ENCODE assay signal across 10 cellular contexts in the genomic region with DNA sequence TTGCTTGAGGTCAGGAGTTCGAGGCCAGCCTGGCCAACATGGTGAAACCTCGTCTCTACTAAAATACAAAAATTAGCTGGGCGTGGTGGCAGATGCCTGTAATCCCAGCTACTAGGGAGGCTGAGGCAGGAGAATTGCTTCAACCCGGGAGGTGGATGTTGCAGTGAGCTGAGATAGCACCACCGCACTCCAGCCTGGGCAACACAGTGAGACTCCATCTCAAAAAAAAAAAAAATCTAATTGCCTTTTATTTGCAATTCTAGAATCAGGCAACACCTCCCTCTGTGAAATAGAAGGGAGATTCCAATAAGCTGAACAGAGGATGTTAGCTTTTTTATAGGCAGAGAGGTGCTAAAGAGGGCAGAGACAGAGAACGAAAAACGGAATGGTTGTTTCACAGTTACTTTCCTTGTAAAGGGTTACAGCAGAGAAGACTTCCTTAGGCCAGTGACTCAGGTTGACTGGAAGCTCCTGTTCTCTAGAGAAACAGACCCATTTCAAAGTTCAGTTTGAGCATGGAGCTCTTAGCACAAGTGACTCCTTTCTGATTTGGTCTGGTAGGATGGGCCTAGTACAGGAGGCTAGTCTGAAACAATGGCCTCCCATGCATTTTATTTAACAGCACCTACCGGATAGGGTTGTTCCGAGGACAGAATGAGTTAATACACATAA. TPM values are rescaled to one million over a fixed set of nuclear protein-coding genes. Genes with fewer than 3 reads are reported as not detected.
A peak's percentile ranks its signal among the peaks of the same experiment; 100 is the strongest.
DNase-seq lines count a peak whose midpoint lies in the region; ATAC-seq, FAIRE-seq and TF ChIP-seq lines count a peak whose summit lies in the region.
"Not testable (repeated sequence)": the region's sequence is repeated elsewhere in the genome, so short reads cannot be mapped to it uniquely, and the experiment has no call there.
"Had no signal": no experiment of that assay in that cellular context is flagged by ENCODE, and none has a peak within 500 bp of the region (broad histone marks: within the 10 kb centered on the region; RNA-seq: fewer than 3 reads in every experiment).

No MANE protein-coding gene starts in this region.

- H3K9ac ChIP-seq in GM23248; IMR-90 (ENCODE audit: low read depth, low read length): not testable (repeated sequence)
- H3K9ac ChIP-seq in keratinocyte (ENCODE audit: control insufficient read depth, extremely low read depth, insufficient read depth, low read length): peak overlapping the region; percentile 51

- H3K4me1 Mint-ChIP-seq in MCF 10A (ENCODE audit: insufficient read depth, unreplicated experiment): peaks cover 13% of the 10 kb centered on the region

- H3K27ac ChIP-seq in GM23248; IMR-90 (ENCODE audit: insufficient read depth, low read length): not testable (repeated sequence)
- H3K27ac ChIP-seq in RWPE1 (peak overlapping the region; percentile 96), epithelial cell of prostate (peak overlapping the region; percentile 98), keratinocyte (ENCODE audit: control insufficient read depth, insufficient read depth, low read length) (peak overlapping the region; percentile 98), osteoblast (ENCODE audit: low read depth, low read length) (peak overlapping the region; percentile 96)

- dilution Hi-C loops in IMR-90 (cut with HindIII; ENCODE audit: low sequenced_read_pairs, unreplicated experiment); keratinocyte (cut with MboI; ENCODE audit: extremely low pct_ligation_motif_present, low sequenced_read_pairs): not testable (repeated sequence)

- H3K27me3 Mint-ChIP-seq in MCF 10A (ENCODE audit: insufficient read depth, unreplicated experiment): not testable (repeated sequence)

- H2AK5ac ChIP-seq in IMR-90 (ENCODE audit: low read depth, low read length): peak overlapping the region; percentile 67; the same call in 1 of the 2 replicates

- peaks cover 30% of the 10 kb centered on the region for H3K4me1 ChIP-seq in GM23248 (ENCODE audit: insufficient read depth)
- peaks cover 13% of the 10 kb centered on the region for H3K4me1 ChIP-seq in IMR-90 (ENCODE audit: control insufficient read depth, insufficient read depth, low read length)
- peaks cover 36% of the 10 kb centered on the region for H3K4me1 ChIP-seq in keratinocyte (ENCODE audit: control insufficient read depth, extremely low read depth, insufficient read depth, low read length)
- peaks cover 30% of the 10 kb centered on the region for H3K4me1 ChIP-seq in osteoblast (ENCODE audit: insufficient read depth, low read length)

- not testable (repeated sequence) for H2BK5ac ChIP-seq in IMR-90 (ENCODE audit: low read depth, low read length, poor library complexity, severe bottlenecking)

- not testable (repeated sequence) for TF ChIP-seq POLR2A in IMR-90 (IDR thresholded peaks at IDR 0.05; ENCODE audit: low read depth, low read length)

- DNase-seq in GM23248 (peak; percentile 55), IMR-90 (peak; percentile 31), MCF 10A (ENCODE audit: unreplicated experiment) (peak; percentile 33), osteoblast (ENCODE audit: insufficient read length, low spot score, missing footprints) (peak; percentile 86)
- not testable (repeated sequence) for DNase-seq in RWPE1 (ENCODE audit: low spot score); epithelial cell of prostate (ENCODE audit: low read depth, low spot score); keratinocyte (ENCODE audit: low read depth, low spot score)

- H3K14ac ChIP-seq in IMR-90 (replicated peaks; ENCODE audit: low read depth, low read length): 0 out of 2 replicates have a peak overlapping the region, but pooled peaks have one; percentile 8

- not testable (repeated sequence) for H3K27ac Mint-ChIP-seq in MCF 10A (ENCODE audit: low read depth, unreplicated experiment)

- not testable (repeated sequence) for H4K5ac ChIP-seq in IMR-90 (ENCODE audit: low read depth, low read length)

- H2BK120ac ChIP-seq in IMR-90 (ENCODE audit: low read depth, low read length): peak overlapping the region; percentile 86

- H3K9me3 ChIP-seq in GM23248 (ENCODE audit: low read depth); IMR-90 (ENCODE audit: control insufficient read depth, insufficient read depth, low read length); keratinocyte (ENCODE audit: control insufficient read depth, low read depth, low read length); osteoblast (ENCODE audit: low read depth, low read length): not testable (repeated sequence)

- not testable (repeated sequence) for H4K8ac ChIP-seq in IMR-90 (ENCODE audit: low read depth in 2 of 2, low read length in 2 of 2)

- peak overlapping the region; percentile 17; the same call in 1 of the 2 replicates for H2BK20ac ChIP-seq in IMR-90 (ENCODE audit: low read depth, low read length)

- H3K4ac ChIP-seq in IMR-90 (ENCODE audit: low read depth, low read length): peak overlapping the region; percentile 0; the same call in 1 of the 2 replicates

- not testable (repeated sequence) for H3K23ac ChIP-seq in IMR-90 (ENCODE audit: low read depth, low read length)

- not testable (repeated sequence) for H2AFZ ChIP-seq in GM23248; keratinocyte (ENCODE audit: control insufficient read depth, low read length)
- H2AFZ ChIP-seq in IMR-90 (replicated peaks; ENCODE audit: low read length, poor library complexity) (peak overlapping the region; percentile 13), osteoblast (ENCODE audit: low read length) (peak overlapping the region; percentile 20)

- 91 to 94% methylated on average over 9 of the region's 9 CpGs for WGBS in GM23248 (ENCODE audit: low coverage in 1 of 2, low lambda C conversion rate in 2 of 2, missing lambda C conversion rate in 2 of 2), 2 experiments
- WGBS in IMR-90 (ENCODE audit: extremely low coverage in 2 of 2, insufficient read length in 1 of 2), 2 experiments: no CpG with 5 or more reads among the region's 9 CpGs

- H3K9me2 ChIP-seq in GM23248 (ENCODE audit: insufficient read depth): not testable (repeated sequence)

- not testable (repeated sequence) for H3K4me3 Mint-ChIP-seq in MCF 10A (ENCODE audit: unreplicated experiment)

- H4K91ac ChIP-seq in IMR-90 (ENCODE audit: insufficient read depth, low read depth, low read length): not testable (repeated sequence)

- peak overlapping the region; percentile 98; the same call in 2 of the 3 replicates for H2BK15ac ChIP-seq in IMR-90 (ENCODE audit: low read depth, low read length)

- H3K36me3 Mint-ChIP-seq in MCF 10A (ENCODE audit: insufficient read depth, unreplicated experiment): not testable (repeated sequence)

- intact Hi-C loops in IMR-90 (cut with micrococcal nuclease); MCF 10A (cut with micrococcal nuclease): not testable (repeated sequence)

- H3K9me3 Mint-ChIP-seq in MCF 10A (ENCODE audit: unreplicated experiment): not testable (repeated sequence)

- H4K20me1 ChIP-seq in GM23248 (ENCODE audit: insufficient read depth); IMR-90 (ENCODE audit: insufficient read depth, low read length); keratinocyte (ENCODE audit: control insufficient read depth, extremely low read depth, insufficient read depth, low read length); osteoblast (ENCODE audit: insufficient read depth, low read length): not testable (repeated sequence)

- H3K79me1 ChIP-seq in IMR-90 (ENCODE audit: low read depth in 1 of 2, low read length in 2 of 2): not testable (repeated sequence)

- not testable (repeated sequence) for TF ChIP-seq RAD21 in IMR-90 (IDR thresholded peaks at IDR 0.05; ENCODE audit: low read length)

- not testable (repeated sequence) for H3K27me3 ChIP-seq in GM23248 (replicated peaks; ENCODE audit: insufficient read depth); IMR-90 (ENCODE audit: control insufficient read depth, insufficient read depth, low read length); keratinocyte (ENCODE audit: control insufficient read depth, extremely low read depth, insufficient read depth, low read length); osteoblast (ENCODE audit: insufficient read depth, low read length)

- in situ Hi-C loops in GM23248 (cut with MboI); IMR-90 (cut with MboI; ENCODE audit: low sequenced_read_pairs): not testable (repeated sequence)

- not testable (repeated sequence) for H2AK9ac ChIP-seq in IMR-90 (replicated peaks; ENCODE audit: low read depth, low read length, poor library complexity)

- H3K36me3 ChIP-seq in GM23248 (ENCODE audit: low read depth); IMR-90 (ENCODE audit: control insufficient read depth, insufficient read depth, low read length); keratinocyte (ENCODE audit: control insufficient read depth in 2 of 2, extremely low read depth in 1 of 2, insufficient read depth in 2 of 2, low read length in 2 of 2); osteoblast (ENCODE audit: insufficient read depth, low read length): not testable (repeated sequence)

- not testable (repeated sequence) for H3K56ac ChIP-seq in IMR-90 (ENCODE audit: extremely low read depth, insufficient read depth, low read length)

- not testable (repeated sequence) for H3K18ac ChIP-seq in IMR-90 (ENCODE audit: low read depth, low read length)

- H3K4me3 ChIP-seq in GM23248; IMR-90 (ENCODE audit: insufficient read depth, low read depth, low read length); keratinocyte (ENCODE audit: control insufficient read depth in 2 of 3, extremely low read depth in 1 of 3, insufficient read depth in 2 of 3, low read depth in 1 of 3, low read length in 3 of 3); osteoblast (ENCODE audit: insufficient read depth, low read length): not testable (repeated sequence)

- not testable (repeated sequence) for ATAC-seq in IMR-90 (ENCODE audit: low read depth)

- POLR2A ChIA-PET in IMR-90 (lab: Charles Lee; ENCODE audit: unreplicated experiment): interaction anchor here (0.6 kb wide), 1 partner anchor 205 kb away, joined by 7 read pairs; no protein-coding TSS in a partner anchor
- POLR2A ChIA-PET in RWPE1 (lab: Yijun Ruan, JAX; ENCODE audit: low non-redundant PET): not testable (repeated sequence)
- POLR2A ChIA-PET in MCF 10A (lab: Yijun Ruan, JAX): interaction anchor here (1.0 to 2.0 kb wide), 4 partner anchors 11 to 81 kb away, joined by 3 to 7 read pairs (median 4); no protein-coding TSS in a partner anchor

- not testable (repeated sequence) for TF ChIP-seq CTCF in IMR-90 (conservative IDR thresholded peaks at IDR 0.05; ENCODE audit: low read depth, low read length); RWPE1 (conservative IDR thresholded peaks at IDR 0.05; ENCODE audit: low read depth); MCF 10A (IDR thresholded peaks at IDR 0.05; ENCODE audit: unreplicated experiment); keratinocyte (optimal IDR thresholded peaks at IDR 0.05 in 1 of 3, IDR thresholded peaks at IDR 0.05 in 1 of 3, conservative IDR thresholded peaks at IDR 0.05 in 1 of 3; ENCODE audit: extremely low read depth in 1 of 3, insufficient read depth in 2 of 3, low read length in 3 of 3); osteoblast (IDR thresholded peaks at IDR 0.05; ENCODE audit: extremely low read depth, low read depth, low read length)

- CTCF ChIA-PET in IMR-90 (lab: Yijun Ruan, JAX): interaction anchor here (1.1 to 1.9 kb wide), 2 partner anchors 12 to 65 kb away, joined by 4 to 9 read pairs; no protein-coding TSS in a partner anchor
- CTCF ChIA-PET in RWPE1 (lab: Yijun Ruan, JAX): interaction anchor here (1.0 kb wide), 1 partner anchor 40 kb away, joined by 4 read pairs; no protein-coding TSS in a partner anchor
- CTCF ChIA-PET in MCF 10A (lab: Yijun Ruan, JAX): interaction anchor here (0.6 to 3.3 kb wide), 6 partner anchors 11 to 249 kb away, joined by 3 to 18 read pairs (median 6); no protein-coding TSS in a partner anchor

- FAIRE-seq in keratinocyte (lab: Jason Lieb, UNC): peak; percentile 98

- not testable (repeated sequence) for BruUV-seq in IMR-90 (replicated peaks; lab: Mats Ljungman, UMichigan); MCF 10A (replicated peaks; lab: Mats Ljungman, UMichigan)

- H3F3A ChIP-seq in GM23248 (ENCODE audit: insufficient read depth): peaks cover 23% of the 10 kb centered on the region

- H3K9me1 ChIP-seq in IMR-90 (ENCODE audit: insufficient read depth, low read length): peaks cover 19% of the 10 kb centered on the region
- H3K9me1 ChIP-seq in keratinocyte (ENCODE audit: control insufficient read depth, extremely low read depth, insufficient read depth, low read length): not testable (repeated sequence)

- H3K4me2 ChIP-seq in GM23248 (ENCODE audit: unreplicated experiment); IMR-90 (ENCODE audit: low read depth, low read length); osteoblast (ENCODE audit: insufficient read depth, low read length): not testable (repeated sequence)
- peak overlapping the region; percentile 43 for H3K4me2 ChIP-seq in keratinocyte (ENCODE audit: control insufficient read depth, extremely low read depth, insufficient read depth, low read depth, low read length)

- H3K79me2 ChIP-seq in GM23248 (ENCODE audit: insufficient read depth); keratinocyte (ENCODE audit: control insufficient read depth, insufficient read depth, low read length); osteoblast (ENCODE audit: insufficient read depth, low read length): not testable (repeated sequence)

RNA-seq across cellular contexts. Expression of gene CARD10, which starts 8.0 kb away (rescaled TPM):
- 4.4 and 8.3 TPM in 2 replicates for total RNA-seq in GM23248 (2014; rRNA removed; shearing (Covaris generic))
- polyA plus RNA-seq in GM23248 (2016; fragmentation: Nextera tagmentation; extraction: Ambion mirVana) (2.7 and 2.8 TPM in 2 replicates), IMR-90 (2012; rRNA removed) (18.4 and 19.8 TPM in 2 replicates), keratinocyte (32.2 to 50.8 TPM (median 40.1 TPM) in 3 replicates)
- total RNA-seq in IMR-90 (2012; rRNA removed) (6.1 TPM in 2 replicates), MCF 10A (2022) (20.6 and 22.7 TPM in 2 replicates), osteoblast (11.9 and 12.7 TPM in 2 replicates)
- 9.8 and 18.6 TPM in 2 replicates for polyA plus RNA-seq in IMR-90 (2012; cell fraction: cytosol; rRNA removed)
- 23.8 and 66.7 TPM in 2 replicates for polyA plus RNA-seq in IMR-90 (2012; cell fraction: nucleus; rRNA removed; ENCODE audit: low replicate concordance)
- 13.2 TPM for polyA plus RNA-seq in keratinocyte (2011; ENCODE audit: low read depth)
- polyA plus RNA-seq in keratinocyte (2011; cell fraction: cytosol; rRNA removed): 26.8 and 49.6 TPM in 2 replicates
- 58.9 and 89.7 TPM in 2 replicates for polyA plus RNA-seq in keratinocyte (2011; cell fraction: nucleus; rRNA removed)
- polyA plus RNA-seq in keratinocyte (2012; ENCODE audit: low replicate concordance): 22.8 and 71.2 TPM in 2 replicates
- 59.5 to 125 TPM (median 69.7 TPM) in 3 replicates for polyA minus RNA-seq in keratinocyte
- 127 TPM for polyA minus RNA-seq in keratinocyte (2011; cell fraction: cytosol; rRNA and poly(A)+ RNA removed)
- 55.1 and 62.4 TPM in 2 replicates for polyA minus RNA-seq in keratinocyte (2011; cell fraction: nucleus; rRNA and poly(A)+ RNA removed)

RNA-seq across cellular contexts. Expression of gene CDC42EP1, which starts 33.1 kb away (rescaled TPM):
- total RNA-seq in GM23248 (2014; rRNA removed; shearing (Covaris generic)): 59.7 and 83.8 TPM in 2 replicates
- 122 and 130 TPM in 2 replicates for polyA plus RNA-seq in GM23248 (2016; fragmentation: Nextera tagmentation; extraction: Ambion mirVana)
- 4.7 and 6.1 TPM in 2 replicates for total RNA-seq in IMR-90 (2012; rRNA removed)
- polyA plus RNA-seq in IMR-90 (2012; rRNA removed): 47.3 and 59.2 TPM in 2 replicates
- polyA plus RNA-seq in IMR-90 (2012; cell fraction: cytosol; rRNA removed): 34.5 and 61.4 TPM in 2 replicates
- polyA plus RNA-seq in IMR-90 (2012; cell fraction: nucleus; rRNA removed; ENCODE audit: low replicate concordance): 18.1 and 44.7 TPM in 2 replicates
- total RNA-seq in MCF 10A (2022): 86.0 and 148 TPM in 2 replicates
- 10.5 to 18.4 TPM (median 13.5 TPM) in 3 replicates for polyA plus RNA-seq in keratinocyte
- 6.4 TPM for polyA plus RNA-seq in keratinocyte (2011; ENCODE audit: low read depth)
- polyA plus RNA-seq in keratinocyte (2011; cell fraction: cytosol; rRNA removed): 11.7 and 31.5 TPM in 2 replicates
- 16.0 and 26.2 TPM in 2 replicates for polyA plus RNA-seq in keratinocyte (2011; cell fraction: nucleus; rRNA removed)
- 41.6 and 60.2 TPM in 2 replicates for polyA plus RNA-seq in keratinocyte (2012; ENCODE audit: low replicate concordance)
- 7.8 to 54.4 TPM (median 10.1 TPM) in 3 replicates for polyA minus RNA-seq in keratinocyte
- polyA minus RNA-seq in keratinocyte (2011; cell fraction: cytosol; rRNA and poly(A)+ RNA removed): 45.7 TPM
- 16.0 and 17.5 TPM in 2 replicates for polyA minus RNA-seq in keratinocyte (2011; cell fraction: nucleus; rRNA and poly(A)+ RNA removed)
- 28.6 and 35.5 TPM in 2 replicates for total RNA-seq in osteoblast
- total RNA-seq: CD4-positive, alpha-beta T cell had no signal

RNA-seq across cellular contexts. Expression of gene MFNG, which starts 41.0 kb away (rescaled TPM):
- total RNA-seq in GM23248 (2014; rRNA removed; shearing (Covaris generic)): not detected in 2 replicates
- polyA plus RNA-seq in GM23248 (2016; fragmentation: Nextera tagmentation; extraction: Ambion mirVana) (0.32 TPM in 1 of 2 replicates, not detected in the other), IMR-90 (2012; rRNA removed) (0.15 and 0.24 TPM in 2 replicates), keratinocyte (4.1 to 5.9 TPM (median 5.8 TPM) in 3 replicates)
- total RNA-seq in IMR-90 (2012; rRNA removed) (not detected in 2 replicates), MCF 10A (2022) (0.56 and 1.2 TPM in 2 replicates), osteoblast (0.29 and 0.72 TPM in 2 replicates)
- polyA plus RNA-seq in IMR-90 (2012; cell fraction: cytosol; rRNA removed): 0.08 and 0.34 TPM in 2 replicates
- polyA plus RNA-seq in IMR-90 (2012; cell fraction: nucleus; rRNA removed; ENCODE audit: low replicate concordance): 0.91 and 1.7 TPM in 2 replicates
- polyA plus RNA-seq in keratinocyte (2011; ENCODE audit: low read depth): 2.5 TPM
- polyA plus RNA-seq in keratinocyte (2011; cell fraction: cytosol; rRNA removed): 1.1 and 2.0 TPM in 2 replicates
- polyA plus RNA-seq in keratinocyte (2011; cell fraction: nucleus; rRNA removed): 31.3 and 35.6 TPM in 2 replicates
- polyA plus RNA-seq in keratinocyte (2012; ENCODE audit: low replicate concordance): 3.8 and 3.9 TPM in 2 replicates
- polyA minus RNA-seq in keratinocyte: 4.7 to 7.7 TPM (median 4.8 TPM) in 3 replicates
- 1.5 TPM for polyA minus RNA-seq in keratinocyte (2011; cell fraction: cytosol; rRNA and poly(A)+ RNA removed)
- 8.4 and 12.4 TPM in 2 replicates for polyA minus RNA-seq in keratinocyte (2011; cell fraction: nucleus; rRNA and poly(A)+ RNA removed)
- polyA plus RNA-seq: BJ had no signal

RNA-seq across cellular contexts. Expression of gene LGALS2, which starts 52.7 kb away (rescaled TPM):
- total RNA-seq in GM23248 (2014; rRNA removed; shearing (Covaris generic)): not detected in 2 replicates
- polyA plus RNA-seq in GM23248 (2016; fragmentation: Nextera tagmentation; extraction: Ambion mirVana): 0.35 and 0.91 TPM in 2 replicates
- total RNA-seq in IMR-90 (2012; rRNA removed): not detected in 2 replicates
- not detected in 2 replicates for polyA plus RNA-seq in IMR-90 (2012; rRNA removed)
- polyA plus RNA-seq in IMR-90 (2012; cell fraction: cytosol; rRNA removed): not detected in 2 replicates
- not detected in 2 replicates for polyA plus RNA-seq in IMR-90 (2012; cell fraction: nucleus; rRNA removed; ENCODE audit: low replicate concordance)
- not detected in 2 replicates for total RNA-seq in MCF 10A (2022)
- not detected in 3 replicates for polyA plus RNA-seq in keratinocyte
- polyA plus RNA-seq in keratinocyte (2011; ENCODE audit: low read depth): not detected
- polyA plus RNA-seq in keratinocyte (2011; cell fraction: cytosol; rRNA removed): not detected in 2 replicates
- polyA plus RNA-seq in keratinocyte (2011; cell fraction: nucleus; rRNA removed): not detected in 2 replicates
- not detected in 2 replicates for polyA plus RNA-seq in keratinocyte (2012; ENCODE audit: low replicate concordance)
- not detected in 3 replicates for polyA minus RNA-seq in keratinocyte
- not detected for polyA minus RNA-seq in keratinocyte (2011; cell fraction: cytosol; rRNA and poly(A)+ RNA removed)
- not detected in 2 replicates for polyA minus RNA-seq in keratinocyte (2011; cell fraction: nucleus; rRNA and poly(A)+ RNA removed)
- total RNA-seq in osteoblast: not detected in 2 replicates
- total RNA-seq: H7 had no signal
- polyA plus RNA-seq: BJ had no signal
